In genomic region chr7:100157334-100158228, GRCh38 we compare ENCODE assay signal across 8 cellular contexts. TPM values are rescaled to one million over a fixed set of nuclear protein-coding genes. Genes with fewer than 3 reads are reported as not detected.
DNase-seq lines count a peak whose midpoint lies in the region; ATAC-seq and TF ChIP-seq lines count a peak whose summit lies in the region.

No MANE protein-coding gene starts in this region.

- POLR2A ChIA-PET in activated naive CD8-positive, alpha-beta T cell treated with anti-CD3 and anti-CD28 coated beads, Interleukin-2, amount 10 ng/mL, durations not matched to agents 7 days and 5 days (lab: Charles Lee): interaction anchor here (0.5 to 4.4 kb wide), 10 partner anchors 8 to 271 kb away, joined by 3 to 48 read pairs (median 6); partner anchors contain the start of genes GAL3ST4, GPC2, LAMTOR4 and MEPCE

- H3K4me1 ChIP-seq in right atrium auricular region: peaks cover 0 to 22% of the 10 kb centered on the region in 2 donors

- peak; percentile 13 for ATAC-seq in activated naive CD8-positive, alpha-beta T cell treated with anti-CD3 and anti-CD28 coated beads, Interleukin-2, amount 10 ng/mL, durations not matched to agents 7 days and 5 days (ENCODE audit: low read depth)
- no peak for ATAC-seq in HG03571 (IDR thresholded peaks at IDR 0.05; ENCODE audit: unreplicated experiment)

- peaks cover 33% of the 10 kb centered on the region for H3K36me3 ChIP-seq in right atrium auricular region

- no peaks in the 10 kb centered on the region for H3K9me3 Mint-ChIP-seq in activated naive CD8-positive, alpha-beta T cell treated with anti-CD3 and anti-CD28 coated beads, Interleukin-2, amount 10 ng/mL, durations not matched to agents 7 days and 5 days

- H3K9me3 ChIP-seq in right atrium auricular region: no peaks in the 10 kb centered on the region

- peaks cover 16% of the 10 kb centered on the region for H3K36me3 Mint-ChIP-seq in activated naive CD8-positive, alpha-beta T cell treated with anti-CD3 and anti-CD28 coated beads, Interleukin-2, amount 10 ng/mL, durations not matched to agents 7 days and 5 days

- peaks cover 35% of the 10 kb centered on the region for H3K4me1 Mint-ChIP-seq in activated naive CD8-positive, alpha-beta T cell treated with anti-CD3 and anti-CD28 coated beads, Interleukin-2, amount 10 ng/mL, durations not matched to agents 7 days and 5 days

- peak overlapping the region; percentile 83 for H3K4me3 Mint-ChIP-seq in activated naive CD8-positive, alpha-beta T cell treated with anti-CD3 and anti-CD28 coated beads, Interleukin-2, amount 10 ng/mL, durations not matched to agents 7 days and 5 days

- H3K4me3 ChIP-seq in right atrium auricular region (peak overlapping the region; percentile 71 to 74), retinal pigment epithelial cell (ENCODE audit: low read length) (peak overlapping the region; percentile 60)

- peak overlapping the region; percentile 72 to 80 for H3K27ac ChIP-seq in right atrium auricular region

- no peaks in the 10 kb centered on the region for H3K27me3 Mint-ChIP-seq in activated naive CD8-positive, alpha-beta T cell treated with anti-CD3 and anti-CD28 coated beads, Interleukin-2, amount 10 ng/mL, durations not matched to agents 7 days and 5 days

- no peaks in the 10 kb centered on the region for H3K27me3 ChIP-seq in right atrium auricular region

- TF ChIP-seq CTCF in right atrium auricular region (IDR thresholded peaks at IDR 0.05): no peak
- TF ChIP-seq CTCF in retinal pigment epithelial cell (conservative IDR thresholded peaks at IDR 0.05; ENCODE audit: low read depth, low read length): peak; percentile 18

- peak overlapping the region; percentile 78 for H3K27ac Mint-ChIP-seq in activated naive CD8-positive, alpha-beta T cell treated with anti-CD3 and anti-CD28 coated beads, Interleukin-2, amount 10 ng/mL, durations not matched to agents 7 days and 5 days

- peak; percentile 93 for DNase-seq in DMS53 treated with DMSO at 0.1 percent for 48 hours (lab: John Stamatoyannopoulos, UW; ENCODE audit: unreplicated experiment)
- DNase-seq in HuH-7.5 (ENCODE audit: low spot score): peak; percentile 90
- DNase-seq in activated naive CD8-positive, alpha-beta T cell treated with anti-CD3 and anti-CD28 coated beads, Interleukin-2, amount 10 ng/mL, durations not matched to agents 7 days and 5 days: no peak
- DNase-seq in right atrium auricular region (ENCODE audit: low spot score): peak; percentile 69
- DNase-seq in retinal pigment epithelial cell (ENCODE audit: low read depth): no peak
- no peak for DNase-seq in NCI-H1417 treated with DMSO at 0.1 percent for 48 hours (lab: John Stamatoyannopoulos, UW)
- no peak for DNase-seq in NCI-H1105 treated with DMSO at 0.1 percent for 48 hours (lab: John Stamatoyannopoulos, UW)

RNA-seq across cellular contexts. Expression of gene TRAPPC14, which starts 0.9 kb away (rescaled TPM):
- total RNA-seq in activated naive CD8-positive, alpha-beta T cell treated with anti-CD3 and anti-CD28 coated beads, Interleukin-2, amount 10 ng/mL, durations not matched to agents 7 days and 5 days: 10 to 100 TPM; 52.0 to 58.4 TPM
- total RNA-seq in right atrium auricular region: 1 to 10 TPM; 5.1 to 8.3 TPM

RNA-seq across cellular contexts. Expression of gene LAMTOR4, which starts 8.9 kb away (rescaled TPM):
- total RNA-seq in activated naive CD8-positive, alpha-beta T cell treated with anti-CD3 and anti-CD28 coated beads, Interleukin-2, amount 10 ng/mL, durations not matched to agents 7 days and 5 days: 100 to 1,000 TPM; 170 to 175 TPM
- 100 to 1,000 TPM; 153 to 168 TPM for total RNA-seq in right atrium auricular region

RNA-seq across cellular contexts. Expression of gene GAL3ST4, which starts 10.8 kb away (rescaled TPM):
- 1 to 10 TPM; 6.7 to 6.9 TPM for total RNA-seq in activated naive CD8-positive, alpha-beta T cell treated with anti-CD3 and anti-CD28 coated beads, Interleukin-2, amount 10 ng/mL, durations not matched to agents 7 days and 5 days
- total RNA-seq in right atrium auricular region: 1 to 10 TPM; 1.3 to 2.4 TPM

RNA-seq across cellular contexts. Expression of gene GPC2, which starts 19.6 kb away (rescaled TPM):
- total RNA-seq in activated naive CD8-positive, alpha-beta T cell treated with anti-CD3 and anti-CD28 coated beads, Interleukin-2, amount 10 ng/mL, durations not matched to agents 7 days and 5 days: 10 to 100 TPM; 12.6 to 13.0 TPM
- total RNA-seq in right atrium auricular region: under 1 TPM in 1 of 2 donors, not detected in 1; 0.12 TPM

RNA-seq across cellular contexts. Expression of gene STAG3, which starts 20.1 kb away (rescaled TPM):
- 10 to 100 TPM; 31.1 to 38.8 TPM for total RNA-seq in activated naive CD8-positive, alpha-beta T cell treated with anti-CD3 and anti-CD28 coated beads, Interleukin-2, amount 10 ng/mL, durations not matched to agents 7 days and 5 days
- not detected for total RNA-seq in right atrium auricular region

Comparison
In these comparisons a context has a peak if more than half of its experiments do, and no peak if none do; other contexts are left out.
1. DNase-seq: peak in DMS53 treated with DMSO at 0.1 percent for 48 hours (single experiment), HuH-7.5 (single experiment) and right atrium auricular region (single experiment); none in activated naive CD8-positive, alpha-beta T cell treated with anti-CD3 and anti-CD28 coated beads, Interleukin-2, amount 10 ng/mL, durations not matched to agents 7 days and 5 days (single experiment), retinal pigment epithelial cell (single experiment), NCI-H1417 treated with DMSO at 0.1 percent for 48 hours (single experiment) and NCI-H1105 treated with DMSO at 0.1 percent for 48 hours (single experiment).
2. RNA of gene TRAPPC14, which starts 0.9 kb away (total RNA-seq): 52.0 to 58.4 TPM in activated naive CD8-positive, alpha-beta T cell treated with anti-CD3 and anti-CD28 coated beads, Interleukin-2, amount 10 ng/mL, durations not matched to agents 7 days and 5 days; 5.1 to 8.3 TPM in right atrium auricular region; every median in the first group is over 4 times any median in the second.